Comparison of ENCODE assay signal across 1 cellular context in genomic region chr6:111591901-111592461, GRCh38.
TF ChIP-seq lines count a peak whose summit lies in the region.

No MANE protein-coding gene starts in this region.

TF ChIP-seq in IMR-90, 13 proteins besides CTCF, POLR2A, EP300 and RAD21 (continued from another document):
- TF ChIP-seq CHD1 (IDR thresholded peaks at IDR 0.05; ENCODE audit: low read depth, low read length): no peak
- TF ChIP-seq SMC3 (IDR thresholded peaks at IDR 0.05; ENCODE audit: low read depth, low read length): no peak
- TF ChIP-seq RCOR1 (IDR thresholded peaks at IDR 0.05; ENCODE audit: insufficient replicate concordance, low read length): no peak
- TF ChIP-seq BHLHE40 (IDR thresholded peaks at IDR 0.05; ENCODE audit: low read depth, low read length): no peak
- TF ChIP-seq ELK1 (IDR thresholded peaks at IDR 0.05; ENCODE audit: borderline replicate concordance, low read depth, low read length): no peak
- TF ChIP-seq MAFK (IDR thresholded peaks at IDR 0.05; ENCODE audit: low read depth, low read length): no peak
TF ChIP-seq in IMR-90: peak in this region for 0.
